Comparison of ENCODE assay signal across 1 cellular context in genomic region chr6:159824690-159825089, GRCh38. TPM values are rescaled to one million over a fixed set of nuclear protein-coding genes. Genes with fewer than 3 reads are reported as not detected.
"Had no signal": no experiment of that assay in that cellular context is flagged by ENCODE, and none has a peak within 500 bp of the region (broad histone marks: within the 10 kb centered on the region; RNA-seq: fewer than 3 reads in every experiment).

No MANE protein-coding gene starts in this region.

RNA-seq across cellular contexts. Expression of gene PNLDC1, which starts 24.6 kb away (rescaled TPM):
- total RNA-seq: G401 had no signal
